ENCODE assay signal across 11 cellular contexts in the genomic region with DNA sequence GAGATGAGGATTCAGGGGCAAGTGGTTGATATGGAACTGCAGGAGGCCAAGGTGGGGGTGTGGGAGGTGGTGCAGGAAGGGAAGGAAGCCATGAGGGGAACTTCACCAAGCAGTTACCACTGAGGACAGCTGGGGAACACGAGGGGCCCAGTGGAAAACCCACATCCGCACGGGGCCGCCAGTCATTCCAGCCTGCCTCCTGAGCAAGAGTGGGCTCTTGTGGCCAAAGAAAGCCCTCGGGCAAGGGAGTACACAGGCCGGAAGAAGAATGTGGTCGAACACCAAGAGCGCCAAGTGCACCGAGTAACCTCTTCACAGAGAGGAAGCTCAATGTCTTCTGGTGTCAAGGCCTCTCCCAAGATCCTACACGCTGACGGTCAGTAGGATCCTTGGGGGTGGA.
DNase-seq lines count a peak whose midpoint lies in the region; ATAC-seq, FAIRE-seq and TF ChIP-seq lines count a peak whose summit lies in the region.
"Had no signal": no experiment of that assay in that cellular context is flagged by ENCODE, and none has a peak within 500 bp of the region (broad histone marks: within the 10 kb centered on the region; RNA-seq: fewer than 3 reads in every experiment).

No MANE protein-coding gene starts in this region.

- H3K36me3 Mint-ChIP-seq in effector memory CD8-positive, alpha-beta T cell (ENCODE audit: insufficient read depth): no peaks in the 10 kb centered on the region
- peaks cover 2 to 12% of the 10 kb centered on the region in 2 donors for H3K36me3 Mint-ChIP-seq in stimulated activated naive B cell treated with anti-CD40 and anti-IgM and Interleukin-4, amounts not matched to agents 10 μg/mL and 1 μg/mL and 100 μg/mL, for 72 hours

- DNase-seq in activated CD8-positive, alpha-beta memory T cell treated with anti-CD3 and anti-CD28 coated beads for 24 hours: peak; percentile 65
- DNase-seq in activated CD8-positive, alpha-beta memory T cell treated with anti-CD3 and anti-CD28 coated beads, Interleukin-2, amount 50 U/mL, for 4 hours: no peak
- DNase-seq in KBM-7 (peak; percentile 97), NCI-H1417 treated with DMSO at 0.1 percent for 48 hours (lab: John Stamatoyannopoulos, UW) (no peak), D721Med (ENCODE audit: insufficient read length, low spot score) (no peak), COLO829 (ENCODE audit: low spot score) (no peak)
- DNase-seq in effector memory CD8-positive, alpha-beta T cell: no peak
- DNase-seq in stimulated activated naive B cell treated with anti-CD40 and anti-IgM and Interleukin-4, amounts not matched to agents 10 μg/mL and 1 μg/mL and 100 μg/mL, for 72 hours: peak; percentile 31
- DNase-seq: H9, NCI-H446 had no signal

- H3K9me3 Mint-ChIP-seq in effector memory CD8-positive, alpha-beta T cell: peaks cover 0 to 2% of the 10 kb centered on the region in 2 donors
- peaks cover 6 to 11% of the 10 kb centered on the region in 2 donors for H3K9me3 Mint-ChIP-seq in stimulated activated naive B cell treated with anti-CD40 and anti-IgM and Interleukin-4, amounts not matched to agents 10 μg/mL and 1 μg/mL and 100 μg/mL, for 72 hours

- no peak overlapping the region for H3K4me3 Mint-ChIP-seq in effector memory CD8-positive, alpha-beta T cell
- peak overlapping the region; percentile 12 to 23 for H3K4me3 Mint-ChIP-seq in stimulated activated naive B cell treated with anti-CD40 and anti-IgM and Interleukin-4, amounts not matched to agents 10 μg/mL and 1 μg/mL and 100 μg/mL, for 72 hours
- H3K4me3 Mint-ChIP-seq: activated naive CD4-positive, alpha-beta T cell treated with anti-CD3 and anti-CD28 coated beads, Interleukin-2, amount 50 U/mL, for 24 hours; H9 had no signal

- H3K27ac Mint-ChIP-seq in effector memory CD8-positive, alpha-beta T cell: peak overlapping the region; percentile 49 to 53
- H3K27ac Mint-ChIP-seq in stimulated activated naive B cell treated with anti-CD40 and anti-IgM and Interleukin-4, amounts not matched to agents 10 μg/mL and 1 μg/mL and 100 μg/mL, for 72 hours: peak overlapping the region; percentile 76
- H3K27ac Mint-ChIP-seq: activated naive CD4-positive, alpha-beta T cell treated with anti-CD3 and anti-CD28 coated beads, Interleukin-2, amount 50 U/mL, for 24 hours; H9 had no signal

- H3K27me3 Mint-ChIP-seq in effector memory CD8-positive, alpha-beta T cell: no peaks in the 10 kb centered on the region
- no peaks in the 10 kb centered on the region for H3K27me3 Mint-ChIP-seq in stimulated activated naive B cell treated with anti-CD40 and anti-IgM and Interleukin-4, amounts not matched to agents 10 μg/mL and 1 μg/mL and 100 μg/mL, for 72 hours
- H3K27me3 Mint-ChIP-seq: activated naive CD4-positive, alpha-beta T cell treated with anti-CD3 and anti-CD28 coated beads, Interleukin-2, amount 50 U/mL, for 24 hours had no signal

- TF ChIP-seq CTCF in D721Med (IDR thresholded peaks at IDR 0.05; ENCODE audit: insufficient read depth, missing control alignments): no peak

- no peak for FAIRE-seq in D721Med (lab: Jason Lieb, UNC)

- peak; percentile 40 for ATAC-seq in effector memory CD8-positive, alpha-beta T cell (replicated peaks)
- ATAC-seq in stimulated activated naive B cell treated with anti-CD40 and anti-IgM and Interleukin-4, amounts not matched to agents 10 μg/mL and 1 μg/mL and 100 μg/mL, for 72 hours (replicated peaks): peak; percentile 90 to 93

- H3K4me1 Mint-ChIP-seq in effector memory CD8-positive, alpha-beta T cell (ENCODE audit: low read depth in 2 of 2): peaks cover 5% of the 10 kb centered on the region in 2 donors
- H3K4me1 Mint-ChIP-seq in stimulated activated naive B cell treated with anti-CD40 and anti-IgM and Interleukin-4, amounts not matched to agents 10 μg/mL and 1 μg/mL and 100 μg/mL, for 72 hours: peaks cover 13 to 23% of the 10 kb centered on the region in 2 donors

- in situ Hi-C loops in KBM-7 (cut with MboI; ENCODE audit: low pct_unique_long_range_greater_than_20kb, low sequenced_read_pairs): no loop called here

Comparison
In these comparisons a context has a peak if more than half of its experiments do, and no peak if none do; other contexts are left out.
1. DNase-seq: peak in activated CD8-positive, alpha-beta memory T cell treated with anti-CD3 and anti-CD28 coated beads for 24 hours (single experiment), KBM-7 (single experiment) and stimulated activated naive B cell treated with anti-CD40 and anti-IgM and Interleukin-4, amounts not matched to agents 10 μg/mL and 1 μg/mL and 100 μg/mL, for 72 hours (single experiment); none in activated CD8-positive, alpha-beta memory T cell treated with anti-CD3 and anti-CD28 coated beads, Interleukin-2, amount 50 U/mL, for 4 hours (single experiment), effector memory CD8-positive, alpha-beta T cell (0 of 3), NCI-H1417 treated with DMSO at 0.1 percent for 48 hours (single experiment), D721Med (single experiment) and COLO829 (single experiment).
2. H3K4me3 Mint-ChIP-seq: peak in stimulated activated naive B cell treated with anti-CD40 and anti-IgM and Interleukin-4, amounts not matched to agents 10 μg/mL and 1 μg/mL and 100 μg/mL, for 72 hours (2 of 2); none in effector memory CD8-positive, alpha-beta T cell (0 of 2).